Comparison of ENCODE assay signal across 8 cellular contexts in the genomic region with DNA sequence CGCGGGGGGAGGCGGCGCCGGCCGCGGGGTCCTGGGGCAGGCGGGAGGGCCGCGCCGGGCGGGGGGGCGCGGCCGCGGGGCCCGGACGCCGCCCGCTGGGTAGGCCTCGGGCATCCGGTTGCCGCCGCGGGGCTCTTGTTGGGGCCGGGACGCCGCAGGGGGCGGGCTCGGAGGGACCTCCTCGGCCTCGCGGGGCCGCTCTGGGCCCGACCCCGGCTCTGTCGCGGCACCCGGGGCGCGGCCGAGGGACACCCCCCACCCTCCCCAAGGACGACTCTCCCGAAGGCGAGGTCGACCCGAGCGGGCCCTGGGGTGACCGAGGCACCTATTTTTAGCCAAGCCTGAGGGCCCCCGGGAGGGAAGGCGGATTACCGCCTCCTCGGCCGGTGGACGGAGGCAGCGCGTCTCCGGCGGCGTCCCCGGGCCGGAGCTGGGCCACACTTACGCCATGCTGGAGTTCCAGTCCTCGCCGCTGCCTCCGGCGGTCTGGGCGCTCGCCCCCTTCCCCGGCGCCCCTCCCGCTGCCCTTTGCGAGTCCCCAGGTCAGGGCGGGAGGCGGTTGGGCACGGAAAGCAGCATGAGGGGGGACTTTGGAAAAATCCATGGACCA. TPM values are rescaled to one million over a fixed set of nuclear protein-coding genes. Genes with fewer than 3 reads are reported as not detected.
DNase-seq lines count a peak whose midpoint lies in the region; ATAC-seq, FAIRE-seq and TF ChIP-seq lines count a peak whose summit lies in the region.

No MANE protein-coding gene starts in this region.

- H3K9me3 ChIP-seq in OCI-LY7 (ENCODE audit: low read length): no peaks in the 10 kb centered on the region
- H3K9me3 ChIP-seq in ovary: no peaks in the 10 kb centered on the region

- no peaks in the 10 kb centered on the region for H3K27me3 ChIP-seq in ovary

- no peaks in the 10 kb centered on the region for H3K9me2 ChIP-seq in OCI-LY7 (ENCODE audit: insufficient read depth, low read length)

- peak overlapping the region; percentile 94 for H3K4me3 ChIP-seq in OCI-LY7 (ENCODE audit: low read depth, low read length, poor library complexity, severe bottlenecking)
- H3K4me3 ChIP-seq in ovary: peak overlapping the region; percentile 51

- intact Hi-C loops in OCI-LY7 (cut with micrococcal nuclease; ENCODE audit: unreplicated experiment): loop anchor here (5.0 to 10.0 kb wide), 4 partner anchors 57 to 1812 kb away; partner anchors contain the start of genes FBXO34 and NAA30
- intact Hi-C loops in ovary (cut with DNase I): no loop called here

- peak overlapping the region; percentile 67 for H3K27ac Mint-ChIP-seq in type B pancreatic cell

- ATAC-seq in HG02642 (IDR thresholded peaks at IDR 0.05; ENCODE audit: poor library complexity, unreplicated experiment): peak; percentile 54

- H3K36me3 ChIP-seq in OCI-LY7 (ENCODE audit: insufficient read depth, low read length) (0 out of 2 replicates have a peak, but pooled peaks cover under 1% of the 10 kb centered on the region), ovary (no peaks in the 10 kb centered on the region)

- no peak for TF ChIP-seq POLR2A in ovary (IDR thresholded peaks at IDR 0.05)

- no peaks in the 10 kb centered on the region for H3K27me3 Mint-ChIP-seq in type B pancreatic cell

- H3K27ac ChIP-seq in OCI-LY7 (ENCODE audit: low read depth, low read length, poor library complexity, severe bottlenecking) (peak overlapping the region; percentile 69), ovary (peak overlapping the region; percentile 70 to 93)

- H3K4me1 ChIP-seq in OCI-LY7 (ENCODE audit: insufficient read depth, low read length, poor library complexity, severe bottlenecking) (peaks cover 38% of the 10 kb centered on the region), ovary (ENCODE audit: insufficient read depth) (peaks cover 9% of the 10 kb centered on the region)

- TF ChIP-seq CTCF in OCI-LY7 (conservative IDR thresholded peaks at IDR 0.05; ENCODE audit: low read length) (no peak), ovary (IDR thresholded peaks at IDR 0.05) (peak in 1 of 3 donors; percentile 25), type B pancreatic cell (conservative IDR thresholded peaks at IDR 0.05) (peak; percentile 54)

- no peak for FAIRE-seq in GM18507 (lab: Jason Lieb, UNC)
- no peak for FAIRE-seq in RCC 7860 (lab: Jason Lieb, UNC)

- H3K4me1 Mint-ChIP-seq in type B pancreatic cell (ENCODE audit: unreplicated experiment): peaks cover 24% of the 10 kb centered on the region

- no peaks in the 10 kb centered on the region for H3K36me3 Mint-ChIP-seq in type B pancreatic cell

- no peaks in the 10 kb centered on the region for H3K9me3 Mint-ChIP-seq in type B pancreatic cell

- WGBS in ovary, 3 donors: 0 to 2% (median 1%) methylated on average over 12 to 76 of the region's 76 CpGs

- CTCF ChIA-PET in OCI-LY7 (lab: Charles Lee; ENCODE audit: unreplicated experiment): no interaction called here

- DNase-seq in GM18507 (ENCODE audit: extremely low spot score, insufficient read length, low read depth): peak; percentile 11
- DNase-seq in OCI-LY7 (ENCODE audit: low spot score): peak; percentile 75
- peak; percentile 61 for DNase-seq in activated effector memory CD4-positive, alpha-beta T cell treated with Interleukin-2 at 50 U/mL for 16 hours
- DNase-seq in germinal center (ENCODE audit: low spot score): peak; percentile 64
- peak; percentile 43 to 69 (median 57) for DNase-seq in ovary
- DNase-seq in type B pancreatic cell (ENCODE audit: extremely low spot score, unreplicated experiment): peak; percentile 73
- no peak for DNase-seq in RCC 7860 (ENCODE audit: low spot score)

- peak overlapping the region; percentile 83 for H3K4me3 Mint-ChIP-seq in type B pancreatic cell

- no TSS peak for BruUV-seq in OCI-LY7 (replicated peaks; lab: Mats Ljungman, UMichigan)

- peaks cover 36% of the 10 kb centered on the region for H4K20me1 ChIP-seq in OCI-LY7 (ENCODE audit: insufficient read depth, low read length)

- H2AFZ ChIP-seq in OCI-LY7 (ENCODE audit: low read length): peak overlapping the region; percentile 44

- POLR2A ChIA-PET in OCI-LY7 (lab: Charles Lee): no interaction called here

- TF ChIP-seq EP300 in ovary (IDR thresholded peaks at IDR 0.05): no peak

- peaks cover 50% of the 10 kb centered on the region for H3K79me2 ChIP-seq in OCI-LY7 (ENCODE audit: insufficient read depth, low read depth, low read length)

- H3K4me2 ChIP-seq in OCI-LY7 (ENCODE audit: low read length): peak overlapping the region; percentile 92

RNA-seq across cellular contexts. Expression of gene KTN1, which starts 0.5 kb away (rescaled TPM):
- total RNA-seq in OCI-LY7 (2014; rRNA removed; shearing (Covaris generic)): 60.6 and 90.0 TPM in 2 replicates
- total RNA-seq in OCI-LY7 (2022) (124 and 134 TPM in 2 replicates), ovary (100 to 1,000 TPM in 6 of 7 donors, 10 to 100 TPM in 1; 98.0 to 144 (median 129) TPM), type B pancreatic cell (ENCODE audit: low replicate concordance) (103 and 105 TPM in 2 replicates)
- polyA plus RNA-seq in ovary: 100 to 1,000 TPM in 1 of 2 donors, 10 to 100 TPM in 1; 84.4 to 107 TPM
